In the genomic region with DNA sequence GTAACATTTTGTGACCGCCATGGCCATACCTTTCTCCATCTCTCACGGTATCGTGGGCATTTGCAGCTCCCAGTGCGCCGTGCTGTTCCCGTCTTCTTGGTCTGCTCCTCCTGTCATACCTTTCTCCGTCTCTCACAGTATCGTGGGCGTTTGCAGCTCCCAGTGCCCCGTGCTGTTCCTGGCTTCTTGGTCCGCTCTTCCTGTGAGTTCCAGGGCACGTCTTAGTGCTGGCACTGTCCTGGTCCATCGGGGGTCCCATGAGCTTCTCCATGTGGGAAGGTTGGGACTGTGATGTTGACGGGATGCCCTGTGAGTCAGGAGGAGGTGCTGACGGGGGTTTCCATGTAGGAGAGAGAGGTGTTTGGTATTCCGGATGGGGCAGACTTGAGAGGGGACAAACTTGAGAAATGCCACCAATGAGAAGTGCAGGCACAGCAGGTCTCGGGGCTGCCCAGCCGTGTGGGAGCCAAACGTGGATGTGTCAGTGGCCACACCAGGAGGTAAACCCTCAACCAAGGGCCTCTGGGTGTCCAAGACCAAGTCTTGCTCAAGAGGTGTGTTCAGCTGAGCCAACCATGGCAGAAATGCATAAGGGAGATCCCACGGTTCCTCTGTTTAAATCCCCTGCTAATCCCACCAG, we compare ENCODE assay signal across 7 cellular contexts.
DNase-seq lines count a peak whose midpoint lies in the region; ATAC-seq and TF ChIP-seq lines count a peak whose summit lies in the region.
"Not testable (repeated sequence)": the region's sequence is repeated elsewhere in the genome, so short reads cannot be mapped to it uniquely, and the experiment has no call there.

No MANE protein-coding gene starts in this region.

- not testable (repeated sequence) for H3K36me3 Mint-ChIP-seq in activated CD4-positive, alpha-beta memory T cell treated with anti-CD3 and anti-CD28 coated beads, Interleukin-2, amount 10 ng/mL, durations not matched to agents 7 days and 5 days (ENCODE audit: low read depth); natural killer cell

- not testable (repeated sequence) for H3K4me2 ChIP-seq in MM.1S (ENCODE audit: low read depth, low read length)

- intact Hi-C loops in natural killer cell (cut with micrococcal nuclease); posterior vena cava (cut with DNase I); upper lobe of right lung (cut with DNase I): not testable (repeated sequence)

- H3K4me3 Mint-ChIP-seq in activated CD4-positive, alpha-beta memory T cell treated with anti-CD3 and anti-CD28 coated beads, Interleukin-2, amount 10 ng/mL, durations not matched to agents 7 days and 5 days = not testable (repeated sequence)
- peak overlapping the region; percentile 26 for H3K4me3 Mint-ChIP-seq in natural killer cell

- CTCF ChIA-PET in activated CD4-positive, alpha-beta memory T cell treated with anti-CD3 and anti-CD28 coated beads, Interleukin-2, amount 10 ng/mL, durations not matched to agents 7 days and 5 days (lab: Charles Lee) = not testable (repeated sequence)

- H3K9me3 ChIP-seq in MM.1S (replicated peaks; ENCODE audit: insufficient read depth, low read length); upper lobe of right lung: not testable (repeated sequence)

- not testable (repeated sequence) for H3K9me3 Mint-ChIP-seq in activated CD4-positive, alpha-beta memory T cell treated with anti-CD3 and anti-CD28 coated beads, Interleukin-2, amount 10 ng/mL, durations not matched to agents 7 days and 5 days; natural killer cell

- H3K4me3 ChIP-seq in MM.1S (ENCODE audit: low read length); upper lobe of right lung: not testable (repeated sequence)

- not testable (repeated sequence) for H3K27me3 ChIP-seq in MM.1S (replicated peaks; ENCODE audit: insufficient read depth, low read length); upper lobe of right lung

- H3K27ac Mint-ChIP-seq in activated CD4-positive, alpha-beta memory T cell treated with anti-CD3 and anti-CD28 coated beads, Interleukin-2, amount 10 ng/mL, durations not matched to agents 7 days and 5 days; natural killer cell: not testable (repeated sequence)

- not testable (repeated sequence) for H4K20me1 ChIP-seq in MM.1S (ENCODE audit: insufficient read depth, low read length)

- H3K36me3 ChIP-seq in MM.1S (replicated peaks; ENCODE audit: insufficient read depth, low read length); upper lobe of right lung: not testable (repeated sequence)

- DNase-seq in MM.1S (peak; percentile 4), islet precursor cell (peak; percentile 39), posterior vena cava (ENCODE audit: low spot score) (peak; percentile 70), upper lobe of right lung (peak; percentile 53)
- DNase-seq in activated CD4-positive, alpha-beta memory T cell treated with anti-CD3 and anti-CD28 coated beads, Interleukin-2, amount 10 ng/mL, durations not matched to agents 7 days and 5 days = peak; percentile 15
- DNase-seq in activated T-cell treated with anti-CD3 and anti-CD28 coated beads, Interleukin-2, amount 50 U/mL, for 48 hours = peak; percentile 11 to 18
- DNase-seq in natural killer cell = not testable (repeated sequence)

- not testable (repeated sequence) for H3K79me2 ChIP-seq in MM.1S (ENCODE audit: low read length)

- H2AFZ ChIP-seq in MM.1S (ENCODE audit: low read length) = not testable (repeated sequence)

- H3K27me3 Mint-ChIP-seq in activated CD4-positive, alpha-beta memory T cell treated with anti-CD3 and anti-CD28 coated beads, Interleukin-2, amount 10 ng/mL, durations not matched to agents 7 days and 5 days; natural killer cell (ENCODE audit: low read depth in 2 of 2): not testable (repeated sequence)

- POLR2A ChIA-PET in activated CD4-positive, alpha-beta memory T cell treated with anti-CD3 and anti-CD28 coated beads, Interleukin-2, amount 10 ng/mL, durations not matched to agents 7 days and 5 days (lab: Charles Lee) = not testable (repeated sequence)

- not testable (repeated sequence) for ATAC-seq in natural killer cell, upper lobe of right lung

- H3K27ac ChIP-seq in MM.1S (ENCODE audit: low read length); upper lobe of right lung: not testable (repeated sequence)

- H3K4me1 Mint-ChIP-seq in activated CD4-positive, alpha-beta memory T cell treated with anti-CD3 and anti-CD28 coated beads, Interleukin-2, amount 10 ng/mL, durations not matched to agents 7 days and 5 days; natural killer cell: not testable (repeated sequence)

- not testable (repeated sequence) for H3K4me1 ChIP-seq in MM.1S (ENCODE audit: low read length); upper lobe of right lung

- not testable (repeated sequence) for H3K9ac ChIP-seq in MM.1S (ENCODE audit: low read length)

- H3F3A ChIP-seq in MM.1S (ENCODE audit: insufficient read depth, low read length) = not testable (repeated sequence)

- TF ChIP-seq CTCF in MM.1S (IDR thresholded peaks at IDR 0.05; ENCODE audit: low read length); natural killer cell (IDR thresholded peaks at IDR 0.05); upper lobe of right lung (IDR thresholded peaks at IDR 0.05): not testable (repeated sequence)

- H3K9me2 ChIP-seq in MM.1S (replicated peaks; ENCODE audit: insufficient read depth, low read length) = not testable (repeated sequence)
